In the genomic region with DNA sequence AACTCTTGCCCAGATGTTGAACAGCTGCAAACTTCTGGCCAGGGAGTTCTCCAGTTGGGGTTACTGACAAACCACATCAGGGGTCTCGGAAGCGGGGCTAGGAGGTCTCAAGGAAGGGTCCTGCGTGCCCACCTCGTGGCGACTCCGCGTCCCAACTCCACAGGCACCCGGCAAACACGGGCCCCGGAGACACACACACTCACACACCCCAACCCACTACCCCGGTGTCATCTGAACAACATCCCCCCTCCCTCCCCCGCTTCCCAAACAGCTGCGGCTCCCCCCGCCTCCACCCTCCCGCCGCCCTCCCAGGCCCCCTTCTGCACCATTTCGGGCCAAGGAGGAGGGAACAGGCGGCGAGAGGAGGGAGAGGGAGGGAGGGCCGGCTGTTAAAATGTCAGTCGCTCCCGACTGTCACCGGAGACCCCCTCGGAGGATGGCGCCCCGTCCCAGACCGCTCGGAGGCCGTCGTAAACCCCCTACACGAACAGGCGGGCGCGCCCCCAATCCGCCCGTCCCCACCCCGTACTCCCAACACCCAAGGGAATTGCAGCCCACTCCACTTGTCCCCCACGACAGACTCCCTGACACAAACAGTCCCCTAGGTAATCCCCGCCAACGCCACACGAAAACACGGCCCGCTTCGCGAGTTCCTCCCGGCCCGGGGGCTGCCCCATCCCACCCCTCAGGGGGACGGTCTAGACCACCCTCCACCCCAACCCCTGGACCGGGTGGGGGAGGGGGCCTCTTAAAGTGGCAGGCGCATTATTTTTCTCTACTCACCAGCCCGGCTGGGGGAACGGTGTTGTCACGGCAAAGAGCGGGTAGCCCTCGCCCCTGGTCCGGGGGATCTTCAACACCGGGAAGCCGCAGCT, we compare ENCODE assay signal across 8 cellular contexts. TPM values are rescaled to one million over a fixed set of nuclear protein-coding genes. Genes with fewer than 3 reads are reported as not detected.
A peak's percentile ranks its signal among the peaks of the same experiment; 100 is the strongest.
DNase-seq lines count a peak whose midpoint lies in the region; ATAC-seq lines count a peak whose summit lies in the region.

No MANE protein-coding gene starts in this region.

- peaks cover 24% of the 10 kb centered on the region for H3K36me3 Mint-ChIP-seq in T-helper 1 cell treated with Interleukin-12 subunit alpha and Interleukin-12 subunit beta and Interleukin-4 antibody, amounts not matched to agents 30 μg/mL and 1 μg/mL, for 36 hours (ENCODE audit: low read depth)
- peaks cover 15% of the 10 kb centered on the region for H3K36me3 Mint-ChIP-seq in stimulated activated memory B cell treated with anti-CD40 and anti-IgM and Interleukin-4, amounts not matched to agents 10 μg/mL and 1 μg/mL and 100 μg/mL, for 72 hours

- H3K27ac Mint-ChIP-seq in T-helper 1 cell treated with Interleukin-12 subunit alpha and Interleukin-12 subunit beta and Interleukin-4 antibody, amounts not matched to agents 30 μg/mL and 1 μg/mL, for 36 hours, result peak overlapping the region; percentile 73
- H3K27ac Mint-ChIP-seq in stimulated activated memory B cell treated with anti-CD40 and anti-IgM and Interleukin-4, amounts not matched to agents 10 μg/mL and 1 μg/mL and 100 μg/mL, for 72 hours, result peak overlapping the region; percentile 98

- peak overlapping the region; percentile 91 for H3K4me3 Mint-ChIP-seq in T-helper 1 cell treated with Interleukin-12 subunit alpha and Interleukin-12 subunit beta and Interleukin-4 antibody, amounts not matched to agents 30 μg/mL and 1 μg/mL, for 36 hours
- peak overlapping the region; percentile 97 for H3K4me3 Mint-ChIP-seq in stimulated activated memory B cell treated with anti-CD40 and anti-IgM and Interleukin-4, amounts not matched to agents 10 μg/mL and 1 μg/mL and 100 μg/mL, for 72 hours

- H3K9me3 Mint-ChIP-seq in T-helper 1 cell treated with Interleukin-12 subunit alpha and Interleukin-12 subunit beta and Interleukin-4 antibody, amounts not matched to agents 30 μg/mL and 1 μg/mL, for 36 hours, result no peaks in the 10 kb centered on the region
- H3K9me3 Mint-ChIP-seq in stimulated activated memory B cell treated with anti-CD40 and anti-IgM and Interleukin-4, amounts not matched to agents 10 μg/mL and 1 μg/mL and 100 μg/mL, for 72 hours, result no peaks in the 10 kb centered on the region

- H3K4me1 Mint-ChIP-seq in T-helper 1 cell treated with Interleukin-12 subunit alpha and Interleukin-12 subunit beta and Interleukin-4 antibody, amounts not matched to agents 30 μg/mL and 1 μg/mL, for 36 hours (ENCODE audit: low read depth), result peaks cover 68% of the 10 kb centered on the region
- peaks cover 79% of the 10 kb centered on the region for H3K4me1 Mint-ChIP-seq in stimulated activated memory B cell treated with anti-CD40 and anti-IgM and Interleukin-4, amounts not matched to agents 10 μg/mL and 1 μg/mL and 100 μg/mL, for 72 hours

- no peaks in the 10 kb centered on the region for H3K27me3 Mint-ChIP-seq in T-helper 1 cell treated with Interleukin-12 subunit alpha and Interleukin-12 subunit beta and Interleukin-4 antibody, amounts not matched to agents 30 μg/mL and 1 μg/mL, for 36 hours (ENCODE audit: low read depth)
- no peaks in the 10 kb centered on the region for H3K27me3 Mint-ChIP-seq in stimulated activated memory B cell treated with anti-CD40 and anti-IgM and Interleukin-4, amounts not matched to agents 10 μg/mL and 1 μg/mL and 100 μg/mL, for 72 hours

- DNase-seq in COLO668 (lab: John Stamatoyannopoulos, UW; ENCODE audit: unreplicated experiment), result peak; percentile 50
- DNase-seq in cerebellar cortex (ENCODE audit: low spot score), result peak; percentile 32
- DNase-seq in left lobe of liver (ENCODE audit: low spot score), result peak; percentile 73
- DNase-seq in UCSD-AML1 (lab: John Stamatoyannopoulos, UW; ENCODE audit: unreplicated experiment), result no peak

- peak; percentile 1 for ATAC-seq in HG02763 (IDR thresholded peaks at IDR 0.05; ENCODE audit: unreplicated experiment)
- ATAC-seq in left lobe of liver, result no peak
- ATAC-seq in stimulated activated memory B cell treated with anti-CD40 and anti-IgM and Interleukin-4, amounts not matched to agents 10 μg/mL and 1 μg/mL and 100 μg/mL, for 72 hours, result peak; percentile 35
- ATAC-seq in HG02884 (IDR thresholded peaks at IDR 0.05; ENCODE audit: unreplicated experiment), result no peak

RNA-seq across cellular contexts. Expression of gene MEF2D, which starts 0.6 kb away (rescaled TPM):
- 17.5 TPM for total RNA-seq in left lobe of liver

Comparison
In these comparisons a context has a peak if more than half of its experiments do, and no peak if none do; other contexts are left out.
1. ATAC-seq: peak in HG02763 (single experiment) and stimulated activated memory B cell treated with anti-CD40 and anti-IgM and Interleukin-4, amounts not matched to agents 10 μg/mL and 1 μg/mL and 100 μg/mL, for 72 hours (single experiment); none in left lobe of liver (single experiment) and HG02884 (single experiment).